8 cellular contexts compared by ENCODE assay signal in genomic region chr5:132828846-132829494, GRCh38. TPM values are rescaled to one million over a fixed set of nuclear protein-coding genes. Genes with fewer than 3 reads are reported as not detected.
DNase-seq lines count a peak whose midpoint lies in the region; ATAC-seq and TF ChIP-seq lines count a peak whose summit lies in the region.

No MANE protein-coding gene starts in this region.

- CTCF ChIA-PET in WTC11 (lab: Charles Lee) = interaction anchor here (1.0 to 4.3 kb wide), 6 partner anchors 10 to 83 kb away, joined by 3 to 40 read pairs (median 6); partner anchors contain the start of gene SOWAHA
- CTCF ChIA-PET in RWPE1 (lab: Yijun Ruan, JAX) = interaction anchor here (0.6 to 4.3 kb wide), 19 partner anchors 9 to 274 kb away, joined by 3 to 33 read pairs (median 5); partner anchors contain the start of genes CCNI2, GDF9, LEAP2 and UQCRQ

- peaks cover 12% of the 10 kb centered on the region for H3K4me1 Mint-ChIP-seq in WTC11

- H3K27me3 Mint-ChIP-seq in WTC11 (ENCODE audit: low read depth) = peaks cover 85% of the 10 kb centered on the region

- no peaks in the 10 kb centered on the region for H3K79me2 ChIP-seq in fibroblast of lung (ENCODE audit: control insufficient read depth, insufficient read depth, low read length)

- H3K27ac ChIP-seq in fibroblast of lung (ENCODE audit: insufficient read depth, low read length) = no peak overlapping the region
- no peak overlapping the region for H3K27ac ChIP-seq in skeletal muscle tissue (ENCODE audit: low read depth, low read length)
- no peak overlapping the region for H3K27ac ChIP-seq in RWPE1

- ATAC-seq in WTC11 (no peak), HG03354 (IDR thresholded peaks at IDR 0.05; ENCODE audit: poor library complexity, severe bottlenecking, unreplicated experiment) (no peak)

- H3K36me3 Mint-ChIP-seq in WTC11 = no peaks in the 10 kb centered on the region

- H3K9me3 Mint-ChIP-seq in WTC11 = no peaks in the 10 kb centered on the region

- H3K4me1 ChIP-seq in fibroblast of lung (ENCODE audit: control insufficient read depth, extremely low read depth, insufficient read depth, low read length) = peaks cover 3% of the 10 kb centered on the region
- peaks cover 4 to 17% (median 8%) of the 10 kb centered on the region in 3 donors for H3K4me1 ChIP-seq in skeletal muscle tissue (ENCODE audit: control insufficient read depth in 3 of 3, insufficient read depth in 3 of 3, low read length in 3 of 3)

- H3K9me3 ChIP-seq in fibroblast of lung (ENCODE audit: control insufficient read depth, insufficient read depth, low read depth, low read length) = no peaks in the 10 kb centered on the region
- no peaks in the 10 kb centered on the region for H3K9me3 ChIP-seq in skeletal muscle tissue (ENCODE audit: control insufficient read depth in 3 of 3, low read length in 3 of 3)

- H3K36me3 ChIP-seq in fibroblast of lung (ENCODE audit: control insufficient read depth, insufficient read depth, low read length) = no peaks in the 10 kb centered on the region
- H3K36me3 ChIP-seq in skeletal muscle tissue (ENCODE audit: control insufficient read depth in 3 of 3, insufficient read depth in 3 of 3, low read length in 3 of 3) = no peaks in the 10 kb centered on the region

- POLR2A ChIA-PET in WTC11 (lab: Charles Lee) (interaction anchor here (1.0 to 1.5 kb wide), 2 partner anchors 37 to 72 kb away, joined by 3 to 6 read pairs; partner anchors contain the start of genes GDF9 and UQCRQ), RWPE1 (lab: Yijun Ruan, JAX; ENCODE audit: low non-redundant PET) (interaction anchor here (1.7 kb wide), 1 partner anchor 37 kb away, joined by 7 read pairs; the partner anchor contains the start of genes GDF9 and UQCRQ)

- no peak overlapping the region for H3K27ac Mint-ChIP-seq in WTC11

- peak overlapping the region; percentile 92 for H3K4me2 ChIP-seq in fibroblast of lung (ENCODE audit: extremely low read depth, insufficient read depth, low read length)

- peak overlapping the region; percentile 74 for H3K4me3 Mint-ChIP-seq in WTC11

- H3K4me3 ChIP-seq in fibroblast of lung (replicated peaks in 1 of 4; ENCODE audit: control extremely low read depth in 1 of 4, insufficient read depth in 1 of 4, low read depth in 3 of 4, low read length in 4 of 4) (peak overlapping the region in 2 of 4 experiments; percentile 67 to 69), skeletal muscle tissue (ENCODE audit: low read length in 3 of 3) (peak overlapping the region in 2 of 3 donors; percentile 66 to 81)

- DNase-seq in DMS 273 (lab: John Stamatoyannopoulos, UW; ENCODE audit: unreplicated experiment) (peak; percentile 46), DMS 273 treated with DMSO at 0.1 percent for 48 hours (lab: John Stamatoyannopoulos, UW) (no peak), WTC11 (ENCODE audit: low spot score) (no peak), fibroblast of lung (ENCODE audit: low read depth in 2 of 2) (no peak), RWPE1 (ENCODE audit: low spot score) (no peak), amygdala (lab: John Stamatoyannopoulos, UW) (no peak)

- H3K9ac ChIP-seq in fibroblast of lung (ENCODE audit: insufficient read depth, low read length) = no peak overlapping the region
- H3K9ac ChIP-seq in skeletal muscle tissue (ENCODE audit: low read depth in 1 of 3, low read length in 3 of 3) = peak overlapping the region in 1 of 3 donors; percentile 78

- H2AFZ ChIP-seq in fibroblast of lung (ENCODE audit: low read length) = no peak overlapping the region

- TF ChIP-seq CTCF in WTC11 (IDR thresholded peaks at IDR 0.05) = no peak
- TF ChIP-seq CTCF in fibroblast of lung (conservative IDR thresholded peaks at IDR 0.05 in 1 of 2, IDR thresholded peaks at IDR 0.05 in 1 of 2; ENCODE audit: low read depth in 1 of 2, low read length in 2 of 2) = no peak
- no peak for TF ChIP-seq CTCF in RWPE1 (conservative IDR thresholded peaks at IDR 0.05; ENCODE audit: low read depth)

- no peaks in the 10 kb centered on the region for H3K27me3 ChIP-seq in fibroblast of lung (ENCODE audit: control insufficient read depth, insufficient read depth, low read length)
- H3K27me3 ChIP-seq in skeletal muscle tissue (ENCODE audit: control insufficient read depth in 3 of 3, insufficient read depth in 3 of 3, low read length in 3 of 3) = peaks cover 7 to 35% (median 31%) of the 10 kb centered on the region in 3 donors

- no peaks in the 10 kb centered on the region for H4K20me1 ChIP-seq in fibroblast of lung (ENCODE audit: control insufficient read depth, extremely low read depth, insufficient read depth, low read length)

TF ChIP-seq in WTC11, 78 proteins besides CTCF, POLR2A, EP300 and RAD21:
- TF ChIP-seq PRRX2 (CRISPR knock-in tag; IDR thresholded peaks at IDR 0.05) = no peak
- no peak for TF ChIP-seq ZNF219 (CRISPR knock-in tag; IDR thresholded peaks at IDR 0.05; ENCODE audit: borderline replicate concordance)

RNA-seq across cellular contexts. Expression of gene SHROOM1, which starts 1.5 kb away (rescaled TPM):
- 7.9 to 8.1 TPM (median 8.0 TPM) in 3 replicates for total RNA-seq in WTC11 (2021)
- total RNA-seq in fibroblast of lung = 4.1 and 6.1 TPM in 2 replicates
- 2.9 and 6.2 TPM in 2 replicates for polyA plus RNA-seq in fibroblast of lung
- polyA plus RNA-seq in fibroblast of lung (2012) = 5.4 and 6.7 TPM in 2 replicates
- 4.2 and 6.3 TPM in 2 replicates for polyA minus RNA-seq in fibroblast of lung (ENCODE audit: low replicate concordance)
- total RNA-seq in skeletal muscle tissue = 1.6 TPM

RNA-seq across cellular contexts. Expression of gene SOWAHA, which starts 15.9 kb away (rescaled TPM):
- 0.11 to 0.25 TPM (median 0.16 TPM) in 3 replicates for total RNA-seq in WTC11 (2021)
- total RNA-seq in fibroblast of lung = 0.17 and 0.26 TPM in 2 replicates
- 0.02 and 0.03 TPM in 2 replicates for polyA plus RNA-seq in fibroblast of lung
- not detected in 2 replicates for polyA plus RNA-seq in fibroblast of lung (2012)
- polyA minus RNA-seq in fibroblast of lung (ENCODE audit: low replicate concordance) = not detected in 2 replicates
- total RNA-seq in skeletal muscle tissue = under 0.01 TPM

RNA-seq across cellular contexts. Expression of gene GDF9, which starts 37.3 kb away (rescaled TPM):
- total RNA-seq in WTC11 (2021) (0.34 to 0.42 TPM (median 0.37 TPM) in 3 replicates), fibroblast of lung (under 0.01 and 0.17 TPM in 2 replicates), skeletal muscle tissue (0.52 TPM)
- 0.07 and 0.11 TPM in 2 replicates for polyA plus RNA-seq in fibroblast of lung
- polyA plus RNA-seq in fibroblast of lung (2012) = 0.05 TPM in 1 of 2 replicates, not detected in the other
- polyA minus RNA-seq in fibroblast of lung (ENCODE audit: low replicate concordance) = not detected in 2 replicates

RNA-seq across cellular contexts. Expression of gene UQCRQ, which starts 37.5 kb away (rescaled TPM):
- 244 to 256 TPM (median 244 TPM) in 3 replicates for total RNA-seq in WTC11 (2021)
- 112 and 113 TPM in 2 replicates for total RNA-seq in fibroblast of lung
- 157 and 200 TPM in 2 replicates for polyA plus RNA-seq in fibroblast of lung
- polyA plus RNA-seq in fibroblast of lung (2012) = 571 and 577 TPM in 2 replicates
- polyA minus RNA-seq in fibroblast of lung (ENCODE audit: low replicate concordance) = 28.9 and 46.4 TPM in 2 replicates
- 135 TPM for total RNA-seq in skeletal muscle tissue

RNA-seq across cellular contexts. Expression of gene LEAP2, which starts 44.5 kb away (rescaled TPM):
- 1.9 to 2.4 TPM (median 2.0 TPM) in 3 replicates for total RNA-seq in WTC11 (2021)
- total RNA-seq in fibroblast of lung = 0.26 and 0.33 TPM in 2 replicates
- polyA plus RNA-seq in fibroblast of lung = 0.30 and 0.50 TPM in 2 replicates
- polyA plus RNA-seq in fibroblast of lung (2012) = 0.24 and 0.29 TPM in 2 replicates
- polyA minus RNA-seq in fibroblast of lung (ENCODE audit: low replicate concordance) = not detected in 2 replicates
- 2.1 TPM for total RNA-seq in skeletal muscle tissue
